In the genomic region with DNA sequence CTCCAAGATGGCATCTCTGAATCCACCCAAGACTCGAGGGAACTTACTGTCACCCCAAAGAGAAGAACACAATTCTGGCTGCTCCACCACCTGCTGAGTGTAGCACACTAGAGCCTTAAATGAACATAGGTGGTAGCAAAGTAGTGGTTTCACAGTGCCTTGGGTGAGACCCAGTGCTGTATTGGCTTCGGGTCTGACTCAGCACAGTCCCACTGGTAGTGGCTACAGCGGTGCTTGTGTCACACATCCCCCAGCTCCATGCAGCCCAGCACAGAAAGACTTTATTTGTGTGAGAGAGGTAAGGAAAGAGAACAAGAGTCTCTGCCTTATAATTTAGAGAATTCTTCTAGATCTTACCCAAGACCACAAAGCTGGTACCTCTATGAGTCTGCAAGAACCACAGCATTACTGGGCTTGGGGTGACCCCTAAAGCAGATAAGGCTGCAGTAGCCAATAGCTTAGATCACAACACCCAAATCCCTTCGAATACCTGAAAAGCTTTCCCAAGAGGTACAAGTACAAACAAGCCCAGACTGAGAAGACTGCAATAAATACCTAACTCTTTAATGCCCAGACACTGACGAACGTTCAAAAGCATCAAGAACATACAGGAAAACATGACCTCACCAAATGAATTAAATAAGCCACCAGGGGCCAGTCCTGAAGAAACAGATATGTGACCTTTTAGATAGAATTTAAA, we compare ENCODE assay signal across 1 cellular context.
TF ChIP-seq lines count a peak whose summit lies in the region.

No MANE protein-coding gene starts in this region.

TF ChIP-seq in SK-N-SH, 30 proteins besides CTCF, POLR2A, EP300 and RAD21 (continued from another document):
- TF ChIP-seq, protein P1, sequence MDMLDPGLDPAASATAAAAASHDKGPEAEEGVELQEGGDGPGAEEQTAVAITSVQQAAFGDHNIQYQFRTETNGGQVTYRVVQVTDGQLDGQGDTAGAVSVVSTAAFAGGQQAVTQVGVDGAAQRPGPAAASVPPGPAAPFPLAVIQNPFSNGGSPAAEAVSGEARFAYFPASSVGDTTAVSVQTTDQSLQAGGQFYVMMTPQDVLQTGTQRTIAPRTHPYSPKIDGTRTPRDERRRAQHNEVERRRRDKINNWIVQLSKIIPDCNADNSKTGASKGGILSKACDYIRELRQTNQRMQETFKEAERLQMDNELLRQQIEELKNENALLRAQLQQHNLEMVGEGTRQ (IDR thresholded peaks at IDR 0.05; ENCODE audit: borderline replicate concordance, low read depth, low read length) = no peak
